ENCODE assay signal across 1 cellular context in the genomic region with DNA sequence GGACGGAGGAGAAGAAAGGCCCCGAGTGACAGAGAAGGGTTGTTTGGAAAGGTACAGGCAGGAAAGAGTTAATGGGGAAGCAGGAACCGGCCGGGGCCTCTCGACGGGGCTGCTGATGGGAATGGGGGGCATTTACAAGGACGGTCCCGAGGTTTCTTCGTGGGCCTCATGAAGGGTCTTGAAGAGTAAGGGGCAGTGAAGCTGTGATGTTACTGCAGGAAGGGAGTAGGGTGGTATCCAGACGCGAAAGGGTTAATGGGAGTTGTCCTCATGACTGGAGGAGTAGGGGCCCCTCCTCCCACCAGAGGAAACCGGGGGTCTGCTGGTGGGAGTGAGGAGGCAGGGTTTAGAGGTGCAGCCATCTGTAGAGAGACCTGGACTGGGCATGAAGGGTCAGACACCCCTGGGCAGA.
TF ChIP-seq lines count a peak whose summit lies in the region.

No MANE protein-coding gene starts in this region.

TF ChIP-seq in HEK293, 187 proteins besides CTCF, POLR2A, EP300 and RAD21 (continued from another document):
- TF ChIP-seq, protein P1, sequence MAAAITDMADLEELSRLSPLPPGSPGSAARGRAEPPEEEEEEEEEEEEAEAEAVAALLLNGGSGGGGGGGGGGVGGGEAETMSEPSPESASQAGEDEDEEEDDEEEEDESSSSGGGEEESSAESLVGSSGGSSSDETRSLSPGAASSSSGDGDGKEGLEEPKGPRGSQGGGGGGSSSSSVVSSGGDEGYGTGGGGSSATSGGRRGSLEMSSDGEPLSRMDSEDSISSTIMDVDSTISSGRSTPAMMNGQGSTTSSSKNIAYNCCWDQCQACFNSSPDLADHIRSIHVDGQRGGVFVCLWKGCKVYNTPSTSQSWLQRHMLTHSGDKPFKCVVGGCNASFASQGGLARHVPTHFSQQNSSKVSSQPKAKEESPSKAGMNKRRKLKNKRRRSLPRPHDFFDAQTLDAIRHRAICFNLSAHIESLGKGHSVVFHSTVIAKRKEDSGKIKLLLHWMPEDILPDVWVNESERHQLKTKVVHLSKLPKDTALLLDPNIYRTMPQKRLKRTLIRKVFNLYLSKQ (tag by site-specific recombination; IDR thresholded peaks at IDR 0.05; ENCODE audit: borderline replicate concordance), result no peak
- TF ChIP-seq, protein P2, sequence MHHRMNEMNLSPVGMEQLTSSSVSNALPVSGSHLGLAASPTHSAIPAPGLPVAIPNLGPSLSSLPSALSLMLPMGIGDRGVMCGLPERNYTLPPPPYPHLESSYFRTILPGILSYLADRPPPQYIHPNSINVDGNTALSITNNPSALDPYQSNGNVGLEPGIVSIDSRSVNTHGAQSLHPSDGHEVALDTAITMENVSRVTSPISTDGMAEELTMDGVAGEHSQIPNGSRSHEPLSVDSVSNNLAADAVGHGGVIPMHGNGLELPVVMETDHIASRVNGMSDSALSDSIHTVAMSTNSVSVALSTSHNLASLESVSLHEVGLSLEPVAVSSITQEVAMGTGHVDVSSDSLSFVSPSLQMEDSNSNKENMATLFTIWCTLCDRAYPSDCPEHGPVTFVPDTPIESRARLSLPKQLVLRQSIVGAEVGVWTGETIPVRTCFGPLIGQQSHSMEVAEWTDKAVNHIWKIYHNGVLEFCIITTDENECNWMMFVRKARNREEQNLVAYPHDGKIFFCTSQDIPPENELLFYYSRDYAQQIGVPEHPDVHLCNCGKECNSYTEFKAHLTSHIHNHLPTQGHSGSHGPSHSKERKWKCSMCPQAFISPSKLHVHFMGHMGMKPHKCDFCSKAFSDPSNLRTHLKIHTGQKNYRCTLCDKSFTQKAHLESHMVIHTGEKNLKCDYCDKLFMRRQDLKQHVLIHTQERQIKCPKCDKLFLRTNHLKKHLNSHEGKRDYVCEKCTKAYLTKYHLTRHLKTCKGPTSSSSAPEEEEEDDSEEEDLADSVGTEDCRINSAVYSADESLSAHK (tag by site-specific recombination; IDR thresholded peaks at IDR 0.05), result no peak
- TF ChIP-seq ZNF561 (tag by site-specific recombination; IDR thresholded peaks at IDR 0.05; ENCODE audit: borderline replicate concordance), result no peak
- no peak for TF ChIP-seq ZNF677 (tag by site-specific recombination; IDR thresholded peaks at IDR 0.05)
- no peak for TF ChIP-seq ZNF549 (tag by site-specific recombination; IDR thresholded peaks at IDR 0.05)
- TF ChIP-seq OVOL3 (tag by site-specific recombination; IDR thresholded peaks at IDR 0.05), result no peak
- TF ChIP-seq ZNF777 (tag by site-specific recombination; IDR thresholded peaks at IDR 0.05; ENCODE audit: borderline replicate concordance), result 0 out of 2 replicates have a peak, but pooled peaks have one; percentile 5
- TF ChIP-seq ZNF140 (tag by site-specific recombination; IDR thresholded peaks at IDR 0.05), result no peak
- no peak for TF ChIP-seq ZNF211 (tag by site-specific recombination; IDR thresholded peaks at IDR 0.05; ENCODE audit: low read depth)
- TF ChIP-seq ZFP3 (tag by site-specific recombination; IDR thresholded peaks at IDR 0.05; ENCODE audit: low read depth), result no peak
- TF ChIP-seq ZFHX2 (tag by site-specific recombination; conservative IDR thresholded peaks at IDR 0.05), result 0 out of 2 replicates have a peak, but pooled peaks have one; percentile 4
- TF ChIP-seq SCRT2 (tag by site-specific recombination; IDR thresholded peaks at IDR 0.05), result no peak
- TF ChIP-seq ZNF555 (tag by site-specific recombination; conservative IDR thresholded peaks at IDR 0.05), result no peak
- no peak for TF ChIP-seq ZFP69B (tag by site-specific recombination; IDR thresholded peaks at IDR 0.05)
- TF ChIP-seq GLI4 (tag by site-specific recombination; IDR thresholded peaks at IDR 0.05), result 0 out of 2 replicates have a peak, but pooled peaks have one; percentile 15
- 0 out of 2 replicates have a peak, but pooled peaks have one; percentile 42 for TF ChIP-seq ZBTB7A (tag by site-specific recombination; IDR thresholded peaks at IDR 0.05; ENCODE audit: low read depth)
